ENCODE assay signal across 30 cellular contexts in genomic region chr15:39313881-39314280, GRCh38.
"Had no signal": no experiment of that assay in that cellular context is flagged by ENCODE, and none has a peak within 500 bp of the region (broad histone marks: within the 10 kb centered on the region; RNA-seq: fewer than 3 reads in every experiment).

No MANE protein-coding gene starts in this region.

- DNase-seq: activated B cell treated with CpG ODN at 0.5 μM for 24 hours; activated CD4-positive, alpha-beta memory T cell treated with anti-CD3 and anti-CD28 coated beads for 36 hours; activated CD4-positive, alpha-beta T cell treated with anti-CD3 and anti-CD28 coated beads for 4 hours; activated CD4-positive, alpha-beta T cell treated with anti-CD3 and anti-CD28 coated beads, Interleukin-2, amount 50 U/mL, for 1 hour; activated CD4-positive, CD25-positive, alpha-beta regulatory T cell treated with anti-CD3 and anti-CD28 coated beads, Interleukin-2, amount 50 U/mL, for 72 hours; activated CD8-positive, alpha-beta memory T cell treated with anti-CD3 and anti-CD28 coated beads, Interleukin-2, amount 50 U/mL, for 4 hours; activated gamma-delta T cell treated with Interleukin-2 at 50 U/mL for 16 hours; activated naive CD4-positive, alpha-beta T cell treated with anti-CD3 and anti-CD28 coated beads for 36 hours; activated T-cell treated with anti-CD3 and anti-CD28 coated beads for 4 hours; activated T-cell treated with anti-CD3 and anti-CD28 coated beads, Interleukin-2, amount 50 U/mL, for 4 hours; adrenal gland; body of pancreas; cerebellar nuclear complex; Kasumi-1; MM.1S; NCI-H1092; NCI-H1436 treated with DMSO at 0.1 percent for 48 hours; NCI-H2029; NCI-H345; NCI-H524 treated with DMSO at 0.1 percent for 48 hours; NK-92 treated with Interleukin-12 subunit alpha and Interleukin-12 subunit beta, amount 100 ng/mL, for 24 hours; PC-9; Right ventricle myocardium superior; SW 1271; T-helper 1 cell; T-helper 2 cell; T-helper 9 cell had no signal

- H3K27me3 ChIP-seq: adrenal gland, body of pancreas, breast epithelium had no signal

- H3K27ac ChIP-seq: adrenal gland, body of pancreas, breast epithelium, PC-9, VCaP had no signal

- H3K4me1 ChIP-seq: adrenal gland, breast epithelium had no signal

- H3K4me3 ChIP-seq: adrenal gland, body of pancreas, breast epithelium, PC-9 had no signal

- H3K36me3 ChIP-seq: adrenal gland, breast epithelium had no signal

- H3K9me3 ChIP-seq: adrenal gland, body of pancreas, breast epithelium had no signal

- ATAC-seq: activated naive CD4-positive, alpha-beta T cell treated with anti-CD3 and anti-CD28 coated beads, Interleukin-2, amount 50 U/mL, for 72 hours; activated T-cell treated with anti-CD3 and anti-CD28 coated beads, Interleukin-2, amount 50 U/mL, for 4 hours; body of pancreas had no signal
